9 cellular contexts compared by ENCODE assay signal in genomic region chr1:151167116-151167515, GRCh38. TPM values are rescaled to one million over a fixed set of nuclear protein-coding genes. Genes with fewer than 3 reads are reported as not detected.
DNase-seq lines count a peak whose midpoint lies in the region; ATAC-seq and TF ChIP-seq lines count a peak whose summit lies in the region.
"Had no signal": no experiment of that assay in that cellular context is flagged by ENCODE, and none has a peak within 500 bp of the region (broad histone marks: within the 10 kb centered on the region; RNA-seq: fewer than 3 reads in every experiment).

No MANE protein-coding gene starts in this region.

- 0 out of 2 replicates have a peak overlapping the region, but pooled peaks have one; percentile 95 for H2AFZ ChIP-seq in GM23248

- DNase-seq in GM23248: no peak
- DNase-seq in RWPE2 (ENCODE audit: low spot score): no peak
- DNase-seq in epithelial cell of prostate (ENCODE audit: low read depth, low spot score): no peak
- no peak for DNase-seq in retinal pigment epithelial cell (ENCODE audit: low read depth)
- no peak for DNase-seq in NCI-H2081 (lab: John Stamatoyannopoulos, UW)

- H3K27ac ChIP-seq in GM23248 (peak overlapping the region; percentile 81), RWPE2 (ENCODE audit: poor library complexity, severe bottlenecking) (no peak overlapping the region), epithelial cell of prostate (peak overlapping the region; percentile 85)

- peak overlapping the region; percentile 93 for H3K9ac ChIP-seq in GM23248

- peaks cover 15% of the 10 kb centered on the region for H3F3A ChIP-seq in GM23248 (ENCODE audit: insufficient read depth)

- peak overlapping the region; percentile 90 for H3K4me3 ChIP-seq in GM23248
- H3K4me3 ChIP-seq in RWPE2 (ENCODE audit: severe bottlenecking): peak overlapping the region; percentile 61
- H3K4me3 ChIP-seq in retinal pigment epithelial cell (ENCODE audit: low read length): peak overlapping the region; percentile 99

- peaks cover 21% of the 10 kb centered on the region for H3K4me1 ChIP-seq in GM23248 (ENCODE audit: insufficient read depth)
- peaks cover 6% of the 10 kb centered on the region for H3K4me1 ChIP-seq in RWPE2 (ENCODE audit: insufficient read depth, poor library complexity, severe bottlenecking)

- H3K36me3 ChIP-seq in GM23248 (ENCODE audit: low read depth) (peaks cover 11% of the 10 kb centered on the region; the same call in 1 of the 2 replicates), RWPE2 (ENCODE audit: low read depth) (peaks cover 19% of the 10 kb centered on the region)

- no peak for TF ChIP-seq CTCF in RWPE2 (IDR thresholded peaks at IDR 0.05; ENCODE audit: poor library complexity, severe bottlenecking)
- TF ChIP-seq CTCF in retinal pigment epithelial cell (conservative IDR thresholded peaks at IDR 0.05; ENCODE audit: low read depth, low read length): no peak

- H3K4me2 ChIP-seq in GM23248 (ENCODE audit: unreplicated experiment): peak overlapping the region; percentile 92

- no peaks in the 10 kb centered on the region for H3K9me3 ChIP-seq in GM23248 (ENCODE audit: low read depth)
- no peaks in the 10 kb centered on the region for H3K9me3 ChIP-seq in RWPE2 (ENCODE audit: severe bottlenecking)

- ATAC-seq in RWPE2 (ENCODE audit: low read depth): no peak
- ATAC-seq in HG03139 (IDR thresholded peaks at IDR 0.05; ENCODE audit: unreplicated experiment): no peak
- ATAC-seq in HG03432 (IDR thresholded peaks at IDR 0.05; ENCODE audit: unreplicated experiment): no peak
- ATAC-seq in HG03097 (IDR thresholded peaks at IDR 0.05; ENCODE audit: low FRiP score, unreplicated experiment): no peak

- in situ Hi-C loops in GM23248 (cut with MboI): no loop called here

- no peaks in the 10 kb centered on the region for H3K9me2 ChIP-seq in GM23248 (ENCODE audit: insufficient read depth)

- H3K79me2 ChIP-seq in GM23248 (ENCODE audit: insufficient read depth): peaks cover 57% of the 10 kb centered on the region

- H3K27me3 ChIP-seq in GM23248 (replicated peaks; ENCODE audit: insufficient read depth) (no peaks in the 10 kb centered on the region), RWPE2 (ENCODE audit: insufficient read depth, poor library complexity, severe bottlenecking) (no peaks in the 10 kb centered on the region)

- no peaks in the 10 kb centered on the region for H4K20me1 ChIP-seq in GM23248 (ENCODE audit: insufficient read depth)

- 81 to 85% methylated on average over 6 of the region's 6 CpGs for WGBS in GM23248 (ENCODE audit: low coverage in 1 of 2, low lambda C conversion rate in 2 of 2, missing lambda C conversion rate in 2 of 2), 2 experiments

RNA-seq across cellular contexts. Expression of gene SCNM1, which starts 1.2 kb away (rescaled TPM):
- total RNA-seq in GM23248 (2014; rRNA removed; shearing (Covaris generic)): 27.7 and 35.2 TPM in 2 replicates
- polyA plus RNA-seq in GM23248 (2016; fragmentation: Nextera tagmentation; extraction: Ambion mirVana): 73.3 and 77.4 TPM in 2 replicates

RNA-seq across cellular contexts. Expression of gene LYSMD1, which starts 1.4 kb away (rescaled TPM):
- total RNA-seq in GM23248 (2014; rRNA removed; shearing (Covaris generic)): 7.1 and 11.5 TPM in 2 replicates
- 3.4 and 4.4 TPM in 2 replicates for polyA plus RNA-seq in GM23248 (2016; fragmentation: Nextera tagmentation; extraction: Ambion mirVana)

RNA-seq across cellular contexts. Expression of gene TMOD4, which starts 8.7 kb away (rescaled TPM):
- total RNA-seq in GM23248 (2014; rRNA removed; shearing (Covaris generic)): not detected in 2 replicates
- 0.24 TPM in 1 of 2 replicates, not detected in the other for polyA plus RNA-seq in GM23248 (2016; fragmentation: Nextera tagmentation; extraction: Ambion mirVana)
- total RNA-seq: mononuclear cell had no signal

RNA-seq across cellular contexts. Expression of gene TNFAIP8L2, which starts 10.7 kb away (rescaled TPM):
- total RNA-seq in GM23248 (2014; rRNA removed; shearing (Covaris generic)): not detected in 2 replicates
- not detected in 2 replicates for polyA plus RNA-seq in GM23248 (2016; fragmentation: Nextera tagmentation; extraction: Ambion mirVana)

RNA-seq across cellular contexts. Expression of gene SEMA6C, which starts 20.7 kb away (rescaled TPM):
- total RNA-seq in GM23248 (2014; rRNA removed; shearing (Covaris generic)): 1.4 and 3.8 TPM in 2 replicates
- 0.58 and 1.1 TPM in 2 replicates for polyA plus RNA-seq in GM23248 (2016; fragmentation: Nextera tagmentation; extraction: Ambion mirVana)
